8 cellular contexts compared by ENCODE assay signal in genomic region chr17:82332669-82333278, GRCh38. TPM values are rescaled to one million over a fixed set of nuclear protein-coding genes. Genes with fewer than 3 reads are reported as not detected.
DNase-seq lines count a peak whose midpoint lies in the region; ATAC-seq and TF ChIP-seq lines count a peak whose summit lies in the region.

No MANE protein-coding gene starts in this region.

- H3K9me3 ChIP-seq in BLaER1, result no peaks in the 10 kb centered on the region
- H3K9me3 ChIP-seq in heart right ventricle, result no peaks in the 10 kb centered on the region
- H3K9me3 ChIP-seq in prostate gland, result no peaks in the 10 kb centered on the region

- ATAC-seq in heart right ventricle, result peak in 6 of 8 donors; percentile 23 to 46 (median 28)
- no peak for ATAC-seq in GM18870 (IDR thresholded peaks at IDR 0.05; ENCODE audit: unreplicated experiment)

- H3K36me3 ChIP-seq in BLaER1, result no peaks in the 10 kb centered on the region
- H3K36me3 ChIP-seq in heart right ventricle, result no peaks in the 10 kb centered on the region
- H3K36me3 ChIP-seq in prostate gland, result no peaks in the 10 kb centered on the region

- H3K27me3 ChIP-seq in BLaER1 (peaks cover 48% of the 10 kb centered on the region), heart right ventricle (peaks cover 0 to 48% (median 26%) of the 10 kb centered on the region in 7 donors), prostate gland (replicated peaks; ENCODE audit: insufficient read depth) (no peaks in the 10 kb centered on the region)

- H3K4me3 ChIP-seq in BLaER1 (peak overlapping the region; percentile 61), heart right ventricle (peak overlapping the region; percentile 42 to 82 (median 58)), prostate gland (peak overlapping the region; percentile 48 to 56)

- no peaks in the 10 kb centered on the region for H3K9me3 Mint-ChIP-seq in activated T-helper 2 cell treated with anti-CD3 and anti-CD28 coated beads, Interferon-gamma antibody, Interleukin-2, Interleukin-4, amounts not matched to agents 10 μg/mL and 5 μg/mL and 100 μg/mL, durations not matched to agents 14 hours and 24 hours and 36 hours

- peaks cover 99% of the 10 kb centered on the region for H3K4me1 ChIP-seq in BLaER1
- H3K4me1 ChIP-seq in heart right ventricle, result peaks cover 19 to 56% (median 47%) of the 10 kb centered on the region in 9 donors
- H3K4me1 ChIP-seq in prostate gland (replicated peaks), result peaks cover 25% of the 10 kb centered on the region

- no peak overlapping the region for H3K27ac ChIP-seq in BLaER1
- H3K27ac ChIP-seq in heart right ventricle, result peak overlapping the region in 5 of 10 donors; percentile 34 to 90 (median 67)
- peak overlapping the region; percentile 78 to 91 for H3K27ac ChIP-seq in prostate gland

- peaks cover 34% of the 10 kb centered on the region for H4K20me1 ChIP-seq in BLaER1

- intact Hi-C loops in activated T-helper 2 cell treated with anti-CD3 and anti-CD28 coated beads, Interferon-gamma antibody, Interleukin-2, Interleukin-4, amounts not matched to agents 10 μg/mL and 5 μg/mL and 100 μg/mL, durations not matched to agents 14 hours and 24 hours and 36 hours (cut with micrococcal nuclease), result no loop called here
- intact Hi-C loops in heart right ventricle (cut with DNase I) (no loop called here), prostate gland (cut with DNase I) (no loop called here)

- peak overlapping the region; percentile 97 for H3K4me2 ChIP-seq in BLaER1

- TF ChIP-seq CTCF in heart right ventricle (IDR thresholded peaks at IDR 0.05) (no peak), prostate gland (IDR thresholded peaks at IDR 0.05) (no peak)

- H3K27ac Mint-ChIP-seq in activated T-helper 2 cell treated with anti-CD3 and anti-CD28 coated beads, Interferon-gamma antibody, Interleukin-2, Interleukin-4, amounts not matched to agents 10 μg/mL and 5 μg/mL and 100 μg/mL, durations not matched to agents 14 hours and 24 hours and 36 hours, result no peak overlapping the region

- no peak overlapping the region for H3K9ac ChIP-seq in BLaER1

- 18 to 30% methylated on average over 27 to 32 of the region's 32 CpGs for WGBS in heart right ventricle, 2 donors
- WGBS in prostate gland, result 13% methylated on average over 22 of the region's 32 CpGs

- TF ChIP-seq POLR2A in prostate gland (IDR thresholded peaks at IDR 0.05), result no peak

- H3K4me3 Mint-ChIP-seq in activated T-helper 2 cell treated with anti-CD3 and anti-CD28 coated beads, Interferon-gamma antibody, Interleukin-2, Interleukin-4, amounts not matched to agents 10 μg/mL and 5 μg/mL and 100 μg/mL, durations not matched to agents 14 hours and 24 hours and 36 hours (ENCODE audit: low read depth), result peak overlapping the region; percentile 70

- DNase-seq in LHCN-M2 (ENCODE audit: low read depth), result peak; percentile 66
- DNase-seq in activated T-helper 2 cell treated with anti-CD3 and anti-CD28 coated beads, Interferon-gamma antibody, Interleukin-2, Interleukin-4, amounts not matched to agents 10 μg/mL and 5 μg/mL and 100 μg/mL, durations not matched to agents 14 hours and 24 hours and 36 hours (ENCODE audit: low spot score), result no peak
- peak in 1 of 2 donors; percentile 43 for DNase-seq in heart right ventricle
- DNase-seq in prostate gland (ENCODE audit: low spot score), result no peak
- DNase-seq in NCI-H187 (lab: John Stamatoyannopoulos, UW), result no peak
- no peak for DNase-seq in SKM-1 (lab: John Stamatoyannopoulos, UW; ENCODE audit: unreplicated experiment)

- H3K27me3 Mint-ChIP-seq in activated T-helper 2 cell treated with anti-CD3 and anti-CD28 coated beads, Interferon-gamma antibody, Interleukin-2, Interleukin-4, amounts not matched to agents 10 μg/mL and 5 μg/mL and 100 μg/mL, durations not matched to agents 14 hours and 24 hours and 36 hours (ENCODE audit: low read depth), result peaks cover 10% of the 10 kb centered on the region

- H3K4me1 Mint-ChIP-seq in activated T-helper 2 cell treated with anti-CD3 and anti-CD28 coated beads, Interferon-gamma antibody, Interleukin-2, Interleukin-4, amounts not matched to agents 10 μg/mL and 5 μg/mL and 100 μg/mL, durations not matched to agents 14 hours and 24 hours and 36 hours (ENCODE audit: low read depth), result peaks cover 22% of the 10 kb centered on the region

- H3K36me3 Mint-ChIP-seq in activated T-helper 2 cell treated with anti-CD3 and anti-CD28 coated beads, Interferon-gamma antibody, Interleukin-2, Interleukin-4, amounts not matched to agents 10 μg/mL and 5 μg/mL and 100 μg/mL, durations not matched to agents 14 hours and 24 hours and 36 hours (ENCODE audit: low read depth), result no peaks in the 10 kb centered on the region

RNA-seq across cellular contexts. Expression of gene SECTM1, which starts 0.8 kb away (rescaled TPM):
- 139 and 147 TPM in 2 replicates for total RNA-seq in LHCN-M2 (2014; rRNA removed)
- polyA plus RNA-seq in LHCN-M2 (2012), result 76.8 TPM
- total RNA-seq in activated T-helper 2 cell treated with anti-CD3 and anti-CD28 coated beads, Interferon-gamma antibody, Interleukin-2, Interleukin-4, amounts not matched to agents 10 μg/mL and 5 μg/mL and 100 μg/mL, durations not matched to agents 14 hours and 24 hours and 36 hours, result 2.7 and 3.7 TPM in 2 replicates
- 10 to 100 TPM in 1 of 10 donors, 1 to 10 TPM in 9; 1.7 to 29.9 (median 3.9) TPM for total RNA-seq in heart right ventricle
- 1 to 10 TPM; 2.7 to 3.2 TPM for polyA plus RNA-seq in heart right ventricle
- 10 to 100 TPM in 1 of 2 donors, 1 to 10 TPM in 1; 9.0 to 12.5 TPM for total RNA-seq in prostate gland

RNA-seq across cellular contexts. Expression of gene CD7, which starts 15.4 kb away (rescaled TPM):
- total RNA-seq in LHCN-M2 (2014; rRNA removed) (0.92 and 1.6 TPM in 2 replicates), heart right ventricle (1 to 10 TPM in 2 of 10 donors, under 1 TPM in 7, not detected in 1; 0.15 to 6.0 (median 0.36) TPM), prostate gland (1 to 10 TPM in 1 of 2 donors, not detected in 1; 2.8 TPM)
- polyA plus RNA-seq in LHCN-M2 (2012), result 0.27 TPM
- 345 and 351 TPM in 2 replicates for total RNA-seq in activated T-helper 2 cell treated with anti-CD3 and anti-CD28 coated beads, Interferon-gamma antibody, Interleukin-2, Interleukin-4, amounts not matched to agents 10 μg/mL and 5 μg/mL and 100 μg/mL, durations not matched to agents 14 hours and 24 hours and 36 hours
- under 1 TPM; 0.66 to 0.81 TPM for polyA plus RNA-seq in heart right ventricle

RNA-seq across cellular contexts. Expression of gene TEX19, which starts 26.3 kb away (rescaled TPM):
- 0.06 TPM in 2 replicates for total RNA-seq in LHCN-M2 (2014; rRNA removed)
- polyA plus RNA-seq in LHCN-M2 (2012), result 0.04 TPM
- not detected in 2 replicates for total RNA-seq in activated T-helper 2 cell treated with anti-CD3 and anti-CD28 coated beads, Interferon-gamma antibody, Interleukin-2, Interleukin-4, amounts not matched to agents 10 μg/mL and 5 μg/mL and 100 μg/mL, durations not matched to agents 14 hours and 24 hours and 36 hours
- not detected for total RNA-seq in heart right ventricle
- not detected for polyA plus RNA-seq in heart right ventricle
- total RNA-seq in prostate gland, result 10 to 100 TPM in 1 of 2 donors, not detected in 1; 10.6 TPM

RNA-seq across cellular contexts. Expression of gene UTS2R, which starts 38.8 kb away (rescaled TPM):
- total RNA-seq in LHCN-M2 (2014; rRNA removed) (0.11 TPM in 1 of 2 replicates, not detected in the other), heart right ventricle (1 to 10 TPM in 7 of 10 donors, under 1 TPM in 3; 0.42 to 5.9 (median 1.4) TPM), prostate gland (not detected)
- polyA plus RNA-seq in LHCN-M2 (2012), result 0.27 TPM
- total RNA-seq in activated T-helper 2 cell treated with anti-CD3 and anti-CD28 coated beads, Interferon-gamma antibody, Interleukin-2, Interleukin-4, amounts not matched to agents 10 μg/mL and 5 μg/mL and 100 μg/mL, durations not matched to agents 14 hours and 24 hours and 36 hours, result 0.18 TPM in 1 of 2 replicates, not detected in the other
- polyA plus RNA-seq in heart right ventricle, result under 1 TPM in 1 of 2 donors, not detected in 1; 0.04 TPM

RNA-seq across cellular contexts. Expression of gene CSNK1D, which starts 59.3 kb away (rescaled TPM):
- 38.9 and 51.3 TPM in 2 replicates for total RNA-seq in LHCN-M2 (2014; rRNA removed)
- polyA plus RNA-seq in LHCN-M2 (2012), result 98.1 TPM
- total RNA-seq in activated T-helper 2 cell treated with anti-CD3 and anti-CD28 coated beads, Interferon-gamma antibody, Interleukin-2, Interleukin-4, amounts not matched to agents 10 μg/mL and 5 μg/mL and 100 μg/mL, durations not matched to agents 14 hours and 24 hours and 36 hours, result 139 and 151 TPM in 2 replicates
- 10 to 100 TPM; 56.8 to 72.7 (median 67.8) TPM for total RNA-seq in heart right ventricle
- polyA plus RNA-seq in heart right ventricle, result 10 to 100 TPM; 54.4 to 58.1 TPM
- 100 to 1,000 TPM in 1 of 2 donors, 10 to 100 TPM in 1; 80.3 to 155 TPM for total RNA-seq in prostate gland

Comparison
In these comparisons a context has a peak if more than half of its experiments do, and no peak if none do; other contexts are left out.
1. RNA of gene CD7, which starts 15.4 kb away (total RNA-seq): 345 to 351 TPM in activated T-helper 2 cell treated with anti-CD3 and anti-CD28 coated beads, Interferon-gamma antibody, Interleukin-2, Interleukin-4, amounts not matched to agents 10 μg/mL and 5 μg/mL and 100 μg/mL, durations not matched to agents 14 hours and 24 hours and 36 hours; 2.8 TPM in prostate gland, 0.92 to 1.6 TPM in LHCN-M2 and 0.15 to 6.0 TPM in heart right ventricle; every median in the first group is over 10 times any median in the second.
2. Peak in every context shown above with its lines, with median percentiles within 50 percentile points of each other: H3K4me3 ChIP-seq.